10 cellular contexts compared by ENCODE assay signal in genomic region chr3:129046037-129046731, GRCh38. TPM values are rescaled to one million over a fixed set of nuclear protein-coding genes. Genes with fewer than 3 reads are reported as not detected.
A peak's percentile ranks its signal among the peaks of the same experiment; 100 is the strongest.
DNase-seq lines count a peak whose midpoint lies in the region; ATAC-seq and TF ChIP-seq lines count a peak whose summit lies in the region.
"Had no signal": no experiment of that assay in that cellular context is flagged by ENCODE, and none has a peak within 500 bp of the region (broad histone marks: within the 10 kb centered on the region; RNA-seq: fewer than 3 reads in every experiment).

No MANE protein-coding gene starts in this region.

- WGBS in right lobe of liver (ENCODE audit: insufficient coverage, low coverage, low lambda C conversion rate, missing lambda C conversion rate): 50% methylated on average over 8 of the region's 67 CpGs
- WGBS in suprapubic skin: 10% methylated on average over 18 of the region's 67 CpGs

- peak overlapping the region in 2 of 3 donors; percentile 63 to 66 for H3K4me3 Mint-ChIP-seq in T-cell

- H3K9me3 Mint-ChIP-seq in T-cell: peaks cover 5 to 6% (median 5%) of the 10 kb centered on the region in 3 donors

- no peak for TF ChIP-seq CTCF in colonic mucosa (IDR thresholded peaks at IDR 0.05)
- no peak for TF ChIP-seq CTCF in right lobe of liver (IDR thresholded peaks at IDR 0.05)
- TF ChIP-seq CTCF in suprapubic skin (IDR thresholded peaks at IDR 0.05): no peak

- peak; percentile 62 to 84 (median 77) for ATAC-seq in T-cell (replicated peaks in 1 of 4)
- peak; percentile 11 to 54 (median 22) for ATAC-seq in right lobe of liver
- ATAC-seq in HG03442 (IDR thresholded peaks at IDR 0.05; ENCODE audit: unreplicated experiment): no peak
- no peak for ATAC-seq in left colon

- peak overlapping the region in 1 of 2 donors; percentile 68 for H3K27ac Mint-ChIP-seq in T-cell

- no peaks in the 10 kb centered on the region for H3K4me1 ChIP-seq in colonic mucosa
- peaks cover 0 to 7% (median 0%) of the 10 kb centered on the region in 4 donors for H3K4me1 ChIP-seq in right lobe of liver
- peaks cover 13% of the 10 kb centered on the region for H3K4me1 ChIP-seq in suprapubic skin

- CTCF ChIA-PET in T-cell (lab: Charles Lee): interaction anchor here in 1 of 2 donors (0.5 kb wide), 1 partner anchor 38 kb away, joined by 4 read pairs; no protein-coding TSS in a partner anchor

- TF ChIP-seq POLR2A in right lobe of liver (IDR thresholded peaks at IDR 0.05) (no peak), suprapubic skin (IDR thresholded peaks at IDR 0.05) (no peak)

- H3K9ac ChIP-seq in colonic mucosa (ENCODE audit: low read depth in 2 of 2, low read length in 2 of 2): peak overlapping the region in 1 of 2 donors; percentile 50

- POLR2A ChIA-PET in T-cell (lab: Charles Lee): interaction anchor here in 1 of 2 donors (0.6 kb wide), 2 partner anchors 96 to 137 kb away, joined by 3 to 4 read pairs; no protein-coding TSS in a partner anchor

- H3K36me3 ChIP-seq in colonic mucosa (no peaks in the 10 kb centered on the region), right lobe of liver (no peaks in the 10 kb centered on the region), suprapubic skin (no peaks in the 10 kb centered on the region)

- H3K27me3 ChIP-seq in colonic mucosa (no peaks in the 10 kb centered on the region), right lobe of liver (no peaks in the 10 kb centered on the region), suprapubic skin (peaks cover 17% of the 10 kb centered on the region)

- DNase-seq in T-cell (peak in 3 of 34 experiments; percentile 37 to 52 (median 50)), colonic mucosa (no peak), right lobe of liver (no peak), suprapubic skin (ENCODE audit: low spot score in 2 of 2) (no peak), CD1c-positive myeloid dendritic cell (ENCODE audit: extremely low spot score) (no peak), left colon (no peak)
- DNase-seq: mesenchymal stem cell, NCI-H1436, PC-9 had no signal

- intact Hi-C loops in colonic mucosa (cut with DNase I): no loop called here
- intact Hi-C loops in right lobe of liver (cut with DNase I): no loop called here
- intact Hi-C loops in left colon (cut with DNase I, micrococcal nuclease): no loop called here

- H3K9me3 ChIP-seq in colonic mucosa (no peaks in the 10 kb centered on the region), right lobe of liver (no peaks in the 10 kb centered on the region), suprapubic skin (no peaks in the 10 kb centered on the region)

- H3K27me3 Mint-ChIP-seq in T-cell: peaks cover 10 to 17% of the 10 kb centered on the region in 2 donors

- no peak overlapping the region for H3K27ac ChIP-seq in colonic mucosa
- no peak overlapping the region for H3K27ac ChIP-seq in right lobe of liver
- no peak overlapping the region for H3K27ac ChIP-seq in suprapubic skin
- H3K27ac ChIP-seq: PC-9 had no signal

- TF ChIP-seq EP300 in suprapubic skin (IDR thresholded peaks at IDR 0.05): no peak

- H3K4me3 ChIP-seq in colonic mucosa (peak overlapping the region; percentile 22), right lobe of liver (peak overlapping the region in 2 of 3 donors; percentile 3 to 16), suprapubic skin (peak overlapping the region; percentile 30)
- H3K4me3 ChIP-seq: PC-9 had no signal

- H3K36me3 Mint-ChIP-seq in T-cell: no peaks in the 10 kb centered on the region

- H3K4me1 Mint-ChIP-seq in T-cell: peaks cover 0 to 18% (median 5%) of the 10 kb centered on the region in 3 donors

RNA-seq across cellular contexts. Expression of gene GP9, which starts 14.4 kb away (rescaled TPM):
- total RNA-seq in T-cell: not detected
- total RNA-seq in colonic mucosa: under 1 TPM in 1 of 2 donors, not detected in 1; 0.37 TPM
- total RNA-seq in right lobe of liver: under 1 TPM in 1 of 6 experiments, not detected in 5; 0.50 TPM
- not detected for total RNA-seq in suprapubic skin
- total RNA-seq in left colon: under 1 TPM; 0.39 to 0.55 TPM
- total RNA-seq: PC-9 had no signal

RNA-seq across cellular contexts. Expression of gene EFCC1, which starts 45.1 kb away (rescaled TPM):
- total RNA-seq in T-cell (under 1 TPM; 0.20 to 0.43 (median 0.30) TPM), colonic mucosa (1 to 10 TPM; 1.3 to 1.7 TPM), right lobe of liver (1 to 10 TPM in 2 of 6 experiments, under 1 TPM in 4; 0.25 to 1.5 (median 0.39) TPM), suprapubic skin (1 to 10 TPM in 2 of 4 donors, under 1 TPM in 2; 0.76 to 2.5 (median 1.1) TPM), left colon (1 to 10 TPM; 1.7 to 3.7 TPM)

RNA-seq across cellular contexts. Expression of gene CFAP92, which starts 52.3 kb away (rescaled TPM):
- total RNA-seq in T-cell (under 1 TPM; 0.13 to 0.49 (median 0.26) TPM), colonic mucosa (1 to 10 TPM in 1 of 2 donors, under 1 TPM in 1; 0.77 to 1.2 TPM), right lobe of liver (under 1 TPM in 4 of 6 experiments, not detected in 2; 0.05 to 0.21 (median 0.08) TPM), suprapubic skin (1 to 10 TPM in 2 of 4 donors, under 1 TPM in 2; 0.11 to 1.7 (median 0.87) TPM), left colon (1 to 10 TPM; 2.1 to 2.9 TPM)

Comparison
In these comparisons a context has a peak if more than half of its experiments do, and no peak if none do; other contexts are left out.
1. ATAC-seq: peak in T-cell (4 of 4) and right lobe of liver (4 of 4); none in HG03442 (single experiment) and left colon (single experiment).
2. Peak in every context shown above with its lines, with median percentiles within 50 percentile points of each other: H3K4me3 ChIP-seq.